16 cellular contexts compared by ENCODE assay signal in the genomic region with DNA sequence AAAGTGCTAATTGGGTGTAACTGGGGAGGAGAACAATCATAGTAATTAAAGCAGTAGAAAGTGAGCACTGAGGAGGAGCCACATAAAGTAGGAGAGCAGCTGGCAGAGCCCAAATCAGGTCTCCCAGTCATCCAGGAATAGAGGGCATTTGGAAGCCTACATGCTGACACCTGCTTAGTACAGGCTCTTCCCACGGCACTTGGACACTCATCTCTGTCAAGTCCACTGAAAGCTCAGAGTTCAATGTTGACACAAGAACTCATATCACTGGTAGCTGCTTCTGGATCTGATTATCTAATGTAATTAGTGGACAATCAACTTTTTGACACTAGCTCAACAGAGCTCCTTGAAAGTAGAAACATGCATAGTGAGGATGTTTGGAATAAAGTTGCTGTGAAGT.
"Had no signal": no experiment of that assay in that cellular context is flagged by ENCODE, and none has a peak within 500 bp of the region (broad histone marks: within the 10 kb centered on the region; RNA-seq: fewer than 3 reads in every experiment).

No MANE protein-coding gene starts in this region.

- DNase-seq: effector CD8-positive, alpha-beta T cell; endodermal cell; foreskin keratinocyte; heart left ventricle; kidney; naive B cell; right lobe of liver; small intestine; stimulated activated CD4-positive, alpha-beta T cell treated with anti-CD3 and anti-CD28 coated beads, Interleukin-15, amount 100 ng/mL, for 24 hours; stimulated activated CD4-positive, alpha-beta T cell treated with anti-CD3 and anti-CD28 coated beads, Interleukin-2, amount 100 ng/mL, for 48 hours; stimulated activated naive B cell treated with anti-CD40 and anti-IgM and Interleukin-4, amounts not matched to agents 10 μg/mL and 1 μg/mL and 100 μg/mL, for 72 hours; upper lobe of left lung had no signal

- ATAC-seq: foreskin keratinocyte; gastroesophageal sphincter; heart left ventricle; left lobe of liver; natural killer cell treated with Interleukin-12 subunit alpha and Interleukin-12 subunit beta and Interleukin-15 and Interleukin-18, amount 100 ng/mL, for 72 hours; right lobe of liver; stimulated activated naive B cell treated with anti-CD40 and anti-IgM and Interleukin-4, amounts not matched to agents 10 μg/mL and 1 μg/mL and 100 μg/mL, for 72 hours had no signal

- FAIRE-seq: kidney, small intestine, urothelium cell line had no signal
